Comparison of ENCODE assay signal across 29 cellular contexts in the genomic region with DNA sequence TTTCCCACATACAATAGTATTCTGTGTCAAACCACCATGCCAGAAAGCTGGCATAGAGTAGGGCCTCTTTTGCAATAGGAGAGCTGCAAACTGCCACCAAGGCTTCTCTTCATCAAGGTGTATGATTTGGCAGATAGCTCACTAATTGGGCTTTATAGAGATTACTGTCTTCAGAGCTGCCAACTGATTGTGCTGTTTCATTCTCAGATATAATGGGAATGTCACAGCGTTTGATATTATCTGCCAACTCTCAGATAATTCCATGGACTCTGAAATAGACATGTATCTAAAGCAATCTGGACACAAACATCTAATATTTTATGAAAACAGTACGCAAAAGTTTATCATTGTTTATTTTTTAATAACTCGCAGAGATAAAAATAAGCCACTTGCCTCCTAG.
"Had no signal": no experiment of that assay in that cellular context is flagged by ENCODE, and none has a peak within 500 bp of the region (broad histone marks: within the 10 kb centered on the region; RNA-seq: fewer than 3 reads in every experiment).

No MANE protein-coding gene starts in this region.

- H3K27ac ChIP-seq: neural progenitor cell, ovary, parathyroid adenoma, psoas muscle, right lobe of liver, sigmoid colon, stomach, thoracic aorta, thyroid gland, tibial nerve, upper lobe of left lung, vagina had no signal

- H3K4me1 Mint-ChIP-seq: naive thymus-derived CD8-positive, alpha-beta T cell; nephron progenitor cell; neural progenitor cell; stimulated activated effector memory CD8-positive, alpha-beta T cell treated with anti-CD3 and anti-CD28 coated beads, Interleukin-12 subunit alpha, Interleukin-12 subunit beta, amount 100 ng/mL, for 72 hours; stimulated activated naive B cell treated with anti-CD40 and anti-IgM and Interleukin-4, amounts not matched to agents 10 μg/mL and 1 μg/mL and 100 μg/mL, for 72 hours had no signal

- H3K4me3 Mint-ChIP-seq: naive thymus-derived CD8-positive, alpha-beta T cell; natural killer cell treated with Interleukin-12 subunit alpha and Interleukin-12 subunit beta and Interleukin-15 and Interleukin-18, amount 100 ng/mL, for 72 hours; nephron progenitor cell; neural progenitor cell; stimulated activated effector memory CD8-positive, alpha-beta T cell treated with anti-CD3 and anti-CD28 coated beads, Interleukin-12 subunit alpha, Interleukin-12 subunit beta, amount 100 ng/mL, for 72 hours; stimulated activated naive B cell treated with anti-CD40 and anti-IgM and Interleukin-4, amounts not matched to agents 10 μg/mL and 1 μg/mL and 100 μg/mL, for 72 hours; stimulated activated naive CD8-positive, alpha-beta T cell treated with anti-CD3 and anti-CD28 coated beads, Interleukin-15, Interleukin-2, amounts not matched to agents 100 ng/mL and 50 ng/mL, for 24 hours had no signal

- H3K27me3 Mint-ChIP-seq: naive thymus-derived CD8-positive, alpha-beta T cell; natural killer cell treated with Interleukin-12 subunit alpha and Interleukin-12 subunit beta and Interleukin-15 and Interleukin-18, amount 100 ng/mL, for 72 hours; progenitor cell of endocrine pancreas; stimulated activated naive B cell treated with anti-CD40 and anti-IgM and Interleukin-4, amounts not matched to agents 10 μg/mL and 1 μg/mL and 100 μg/mL, for 72 hours; stimulated activated naive CD8-positive, alpha-beta T cell treated with anti-CD3 and anti-CD28 coated beads, Interleukin-15, Interleukin-2, amounts not matched to agents 100 ng/mL and 50 ng/mL, for 24 hours had no signal

- H3K9me3 Mint-ChIP-seq: nephron progenitor cell; neural progenitor cell; stimulated activated naive B cell treated with anti-CD40 and anti-IgM and Interleukin-4, amounts not matched to agents 10 μg/mL and 1 μg/mL and 100 μg/mL, for 72 hours; stimulated activated naive CD8-positive, alpha-beta T cell treated with anti-CD3 and anti-CD28 coated beads, Interleukin-15, Interleukin-2, amounts not matched to agents 100 ng/mL and 50 ng/mL, for 24 hours had no signal

- DNase-seq: naive thymus-derived CD8-positive, alpha-beta T cell; nephron progenitor cell; occipital lobe; ovary; posterior cingulate gyrus; psoas muscle; right cardiac atrium; right lobe of liver; sigmoid colon; small intestine; stimulated activated CD4-positive, alpha-beta T cell treated with anti-CD3 and anti-CD28 coated beads, Interleukin-15, amount 100 ng/mL, for 24 hours; stimulated activated CD4-positive, alpha-beta T cell treated with anti-CD3 and anti-CD28 coated beads, Interleukin-2, amount 100 ng/mL, for 24 hours; stimulated activated CD4-positive, alpha-beta T cell treated with anti-CD3 and anti-CD28 coated beads, Interleukin-2, amount 100 ng/mL, for 48 hours; stimulated activated CD4-positive, alpha-beta T cell treated with anti-CD3 and anti-CD28 coated beads, Interleukin-4, amount 100 ng/mL, for 24 hours; stimulated activated naive B cell treated with anti-CD40 and anti-IgM and Interleukin-4, amounts not matched to agents 10 μg/mL and 1 μg/mL and 100 μg/mL, for 72 hours; stimulated activated naive CD4-positive, alpha-beta T cell treated with Interleukin-2 at 50 U/mL for 16 hours; stomach; thyroid gland; trophoblast cell; upper lobe of left lung had no signal

- H3K36me3 Mint-ChIP-seq: naive thymus-derived CD8-positive, alpha-beta T cell; natural killer cell treated with Interleukin-12 subunit alpha and Interleukin-12 subunit beta and Interleukin-15 and Interleukin-18, amount 100 ng/mL, for 72 hours; neural progenitor cell; stimulated activated effector memory CD8-positive, alpha-beta T cell treated with anti-CD3 and anti-CD28 coated beads, Interleukin-12 subunit alpha, Interleukin-12 subunit beta, amount 100 ng/mL, for 72 hours; stimulated activated naive B cell treated with anti-CD40 and anti-IgM and Interleukin-4, amounts not matched to agents 10 μg/mL and 1 μg/mL and 100 μg/mL, for 72 hours had no signal

- H3K27ac Mint-ChIP-seq: naive thymus-derived CD8-positive, alpha-beta T cell; natural killer cell treated with Interleukin-12 subunit alpha and Interleukin-12 subunit beta and Interleukin-15 and Interleukin-18, amount 100 ng/mL, for 72 hours; nephron progenitor cell; neural progenitor cell; progenitor cell of endocrine pancreas; stimulated activated effector memory CD8-positive, alpha-beta T cell treated with anti-CD3 and anti-CD28 coated beads, Interleukin-12 subunit alpha, Interleukin-12 subunit beta, amount 100 ng/mL, for 72 hours; stimulated activated naive B cell treated with anti-CD40 and anti-IgM and Interleukin-4, amounts not matched to agents 10 μg/mL and 1 μg/mL and 100 μg/mL, for 72 hours; stimulated activated naive CD8-positive, alpha-beta T cell treated with anti-CD3 and anti-CD28 coated beads, Interleukin-15, Interleukin-2, amounts not matched to agents 100 ng/mL and 50 ng/mL, for 24 hours had no signal
